In genomic region chr16:12294471-12294870, GRCh38 we compare ENCODE assay signal across 19 cellular contexts.
"Had no signal": no experiment of that assay in that cellular context is flagged by ENCODE, and none has a peak within 500 bp of the region (broad histone marks: within the 10 kb centered on the region; RNA-seq: fewer than 3 reads in every experiment).

No MANE protein-coding gene starts in this region.

- H3K4me3 Mint-ChIP-seq: effector memory CD8-positive, alpha-beta T cell; naive thymus-derived CD4-positive, alpha-beta T cell; stimulated activated naive CD8-positive, alpha-beta T cell treated with anti-CD3 and anti-CD28 coated beads, Interleukin-15, amount 100 ng/mL, for 72 hours had no signal

- H3K27ac Mint-ChIP-seq: naive thymus-derived CD4-positive, alpha-beta T cell had no signal

- H3K27ac ChIP-seq: foreskin keratinocyte, hepatocyte, left ventricle myocardium inferior, ovary, testis, tibial nerve, upper lobe of right lung, vagina had no signal

- DNase-seq: effector memory CD8-positive, alpha-beta T cell; erythroblast; foreskin keratinocyte; kidney; left cardiac atrium; left ventricle myocardium inferior; mesenchymal stem cell; naive thymus-derived CD4-positive, alpha-beta T cell; ovary; right cardiac atrium; stimulated activated CD4-positive, alpha-beta T cell treated with anti-CD3 and anti-CD28 coated beads, Interleukin-2, amount 100 ng/mL, for 48 hours; stimulated activated naive CD8-positive, alpha-beta T cell treated with anti-CD3 and anti-CD28 coated beads, Interleukin-15, amount 100 ng/mL, for 72 hours; testis; upper lobe of right lung had no signal

- H3K4me1 ChIP-seq: testis, tibial nerve, upper lobe of right lung, vagina had no signal

- H3K79me2 ChIP-seq: hepatocyte had no signal

- H3K27me3 Mint-ChIP-seq: effector memory CD8-positive, alpha-beta T cell; naive thymus-derived CD4-positive, alpha-beta T cell; stimulated activated naive CD8-positive, alpha-beta T cell treated with anti-CD3 and anti-CD28 coated beads, Interleukin-15, amount 100 ng/mL, for 72 hours had no signal

- H3K9me3 ChIP-seq: ovary, testis, upper lobe of right lung, vagina had no signal

- H2AFZ ChIP-seq: hepatocyte had no signal

- H3K36me3 ChIP-seq: ovary, upper lobe of right lung, vagina had no signal

- ATAC-seq: effector memory CD8-positive, alpha-beta T cell; left cardiac atrium; naive thymus-derived CD4-positive, alpha-beta T cell; stimulated activated naive CD8-positive, alpha-beta T cell treated with anti-CD3 and anti-CD28 coated beads, Interleukin-15, amount 100 ng/mL, for 72 hours; upper lobe of right lung had no signal

- H3K4me3 ChIP-seq: hepatocyte, left ventricle myocardium inferior, lung, ovary, smooth muscle cell, testis, tibial nerve, upper lobe of right lung, vagina had no signal

- H3K27me3 ChIP-seq: foreskin keratinocyte, hepatocyte, ovary, testis, tibial nerve, upper lobe of right lung, vagina had no signal

- H3K4me2 ChIP-seq: hepatocyte had no signal
